Comparison of ENCODE assay signal across 24 cellular contexts in genomic region chr10:122201401-122201800, GRCh38.
DNase-seq lines count a peak whose midpoint lies in the region; ATAC-seq, FAIRE-seq and TF ChIP-seq lines count a peak whose summit lies in the region.
"Had no signal": no experiment of that assay in that cellular context is flagged by ENCODE, and none has a peak within 500 bp of the region (broad histone marks: within the 10 kb centered on the region; RNA-seq: fewer than 3 reads in every experiment).

No MANE protein-coding gene starts in this region.

- no peak for DNase-seq in HepG2 (ENCODE audit: low spot score)
- no peak for DNase-seq in right lobe of liver
- no peak for DNase-seq in glutamatergic neuron
- DNase-seq in psoas muscle, result no peak
- DNase-seq in HFFc6, result no peak
- DNase-seq in SK-N-DZ (ENCODE audit: low spot score), result no peak
- DNase-seq in NCI-H1048 (lab: John Stamatoyannopoulos, UW), result no peak
- DNase-seq: 8988T; ACHN; BE2C; C1 segment of cervical spinal cord; Caco-2; Calu3; CD4-positive, alpha-beta memory T cell; CD4-positive, CD25-positive, alpha-beta regulatory T cell; DMS79 treated with DMSO at 0.1 percent for 48 hours; GF-D8 had no signal

- H3K4me2 ChIP-seq in HepG2 (ENCODE audit: low read depth, low read length), result no peak overlapping the region
- H3K4me2 ChIP-seq: BLaER1 had no signal

- no peak for TF ChIP-seq CTCF in HepG2 (CRISPR knock-in tag; IDR thresholded peaks at IDR 0.05)
- TF ChIP-seq CTCF in right lobe of liver (IDR thresholded peaks at IDR 0.05), result no peak
- no peak for TF ChIP-seq CTCF in glutamatergic neuron (IDR thresholded peaks at IDR 0.05; ENCODE audit: partially characterized antibody, unreplicated experiment)
- TF ChIP-seq CTCF in psoas muscle (IDR thresholded peaks at IDR 0.05), result no peak
- TF ChIP-seq CTCF in HFFc6 (IDR thresholded peaks at IDR 0.05), result no peak

- peaks cover 23% of the 10 kb centered on the region for H3K27me3 Mint-ChIP-seq in glutamatergic neuron (ENCODE audit: unreplicated experiment)
- no peaks in the 10 kb centered on the region for H3K27me3 Mint-ChIP-seq in HFFc6 (ENCODE audit: insufficient read depth)
- H3K27me3 Mint-ChIP-seq: CD4-positive, CD25-positive, alpha-beta regulatory T cell had no signal

- POLR2A ChIA-PET in HepG2 (lab: Yijun Ruan, JAX), result no interaction called here

- H3K79me2 ChIP-seq in HepG2 (ENCODE audit: insufficient read depth, low read length), result no peaks in the 10 kb centered on the region

- in situ Hi-C loops in HepG2 (cut with HindIII; ENCODE audit: extremely low pct_ligation_motif_present, low pct_unique_long_range_greater_than_20kb), result no loop called here

- H3K4me3 Mint-ChIP-seq in glutamatergic neuron (ENCODE audit: unreplicated experiment), result no peak overlapping the region
- no peak overlapping the region for H3K4me3 Mint-ChIP-seq in HFFc6
- H3K4me3 Mint-ChIP-seq: CD14-positive monocyte; CD4-positive, alpha-beta memory T cell; CD4-positive, CD25-positive, alpha-beta regulatory T cell had no signal

- intact Hi-C loops in HepG2 (cut with micrococcal nuclease; ENCODE audit: unreplicated experiment), result no loop called here
- intact Hi-C loops in right lobe of liver (cut with DNase I), result no loop called here
- intact Hi-C loops in psoas muscle (cut with DNase I), result no loop called here

- H3K36me3 ChIP-seq in HepG2 (replicated peaks in 1 of 2; ENCODE audit: control insufficient read depth in 1 of 2, insufficient read depth in 2 of 2, low read length in 2 of 2) (peaks cover 16 to 23% of the 10 kb centered on the region in 2 experiments), right lobe of liver (no peaks in the 10 kb centered on the region), psoas muscle (ENCODE audit: insufficient read depth in 1 of 2, low read depth in 1 of 2) (peaks cover 0 to 49% of the 10 kb centered on the region in 2 donors)
- H3K36me3 ChIP-seq: BE2C had no signal

- no peak for TF ChIP-seq RAD21 in HepG2 (CRISPR knock-in tag; IDR thresholded peaks at IDR 0.05)

- H3K36me3 Mint-ChIP-seq in glutamatergic neuron (ENCODE audit: unreplicated experiment), result no peaks in the 10 kb centered on the region
- no peaks in the 10 kb centered on the region for H3K36me3 Mint-ChIP-seq in HFFc6 (ENCODE audit: low read depth)
- H3K36me3 Mint-ChIP-seq: CD14-positive monocyte; CD4-positive, alpha-beta memory T cell; CD4-positive, CD25-positive, alpha-beta regulatory T cell had no signal

- H3K9me3 Mint-ChIP-seq in glutamatergic neuron (ENCODE audit: unreplicated experiment), result peaks cover 26% of the 10 kb centered on the region
- H3K9me3 Mint-ChIP-seq in HFFc6, result no peaks in the 10 kb centered on the region
- H3K9me3 Mint-ChIP-seq: CD4-positive, alpha-beta memory T cell had no signal

- CTCF ChIA-PET in HepG2 (lab: Yijun Ruan, JAX; ENCODE audit: low intra/inter-chr PET ratio, low total read pairs), result no interaction called here

- peak overlapping the region; percentile 82 for H3K27ac Mint-ChIP-seq in glutamatergic neuron (ENCODE audit: unreplicated experiment)
- H3K27ac Mint-ChIP-seq in HFFc6, result no peak overlapping the region
- H3K27ac Mint-ChIP-seq: CD14-positive monocyte; CD4-positive, alpha-beta memory T cell; CD4-positive, CD25-positive, alpha-beta regulatory T cell had no signal

- H3K9me3 ChIP-seq in HepG2 (ENCODE audit: low read length) (no peaks in the 10 kb centered on the region), right lobe of liver (no peaks in the 10 kb centered on the region), psoas muscle (no peaks in the 10 kb centered on the region)
- H3K9me3 ChIP-seq: BE2C, Caco-2 had no signal

- BruUV-seq in HepG2 (replicated peaks; lab: Mats Ljungman, UMichigan), result no TSS peak

- H4K20me1 ChIP-seq in HepG2 (ENCODE audit: insufficient read depth, low read length), result no peaks in the 10 kb centered on the region

- no peak for TF ChIP-seq EP300 in HepG2 (IDR thresholded peaks at IDR 0.05; ENCODE audit: low read depth in 2 of 2, low read length in 2 of 2)
- no peak for TF ChIP-seq EP300 in HepG2 (CRISPR knock-in tag; IDR thresholded peaks at IDR 0.05; ENCODE audit: borderline replicate concordance)

- no peaks in the 10 kb centered on the region for H3K27me3 ChIP-seq in HepG2 (ENCODE audit: control insufficient read depth in 1 of 2, insufficient read depth in 2 of 2, low read length in 2 of 2)
- H3K27me3 ChIP-seq in right lobe of liver, result no peaks in the 10 kb centered on the region
- H3K27me3 ChIP-seq in psoas muscle (ENCODE audit: insufficient read depth in 3 of 3, low read length in 2 of 3), result no peaks in the 10 kb centered on the region
- H3K27me3 ChIP-seq: BE2C, BLaER1 had no signal

- H2AFZ ChIP-seq in HepG2 (ENCODE audit: low read length), result no peak overlapping the region

- FAIRE-seq in HepG2 (lab: Jason Lieb, UNC), result no peak
- FAIRE-seq: A204.1, D721Med, G401.6, GM12891, GM19239 had no signal

- ATAC-seq in HepG2 (no peak), right lobe of liver (no peak), psoas muscle (no peak)

- no peak overlapping the region for H3K9ac ChIP-seq in HepG2 (ENCODE audit: insufficient read depth, low read depth, low read length)
- H3K9ac ChIP-seq: BLaER1 had no signal

- no peak for TF ChIP-seq POLR2A in HepG2 (IDR thresholded peaks at IDR 0.05; ENCODE audit: insufficient read depth in 1 of 2, low read depth in 2 of 2, low read length in 2 of 2)
- no peak for TF ChIP-seq POLR2A in right lobe of liver (IDR thresholded peaks at IDR 0.05)

- H3K27ac ChIP-seq in HepG2 (ENCODE audit: extremely low read length, insufficient read depth, low read length) (no peak overlapping the region), right lobe of liver (no peak overlapping the region), psoas muscle (peak overlapping the region; percentile 16)
- H3K27ac ChIP-seq: BLaER1 had no signal

- no peak overlapping the region for H3K4me3 ChIP-seq in HepG2 (replicated peaks in 1 of 3; ENCODE audit: insufficient read depth in 1 of 3, low read depth in 2 of 3, low read length in 3 of 3)
- no peak overlapping the region for H3K4me3 ChIP-seq in right lobe of liver
- H3K4me3 ChIP-seq in psoas muscle, result no peak overlapping the region
- H3K4me3 ChIP-seq: BLaER1 had no signal

- peaks cover 14% of the 10 kb centered on the region for H3K4me1 Mint-ChIP-seq in glutamatergic neuron (ENCODE audit: low read depth, unreplicated experiment)
- peaks cover 11% of the 10 kb centered on the region for H3K4me1 Mint-ChIP-seq in HFFc6 (ENCODE audit: low read depth)
- H3K4me1 Mint-ChIP-seq: CD14-positive monocyte; CD4-positive, alpha-beta memory T cell; CD4-positive, CD25-positive, alpha-beta regulatory T cell had no signal

- 90% methylated on average over 3 of the region's 9 CpGs for WGBS in HepG2 (ENCODE audit: low lambda C conversion rate)
- WGBS in right lobe of liver (ENCODE audit: insufficient coverage, low coverage, low lambda C conversion rate, missing lambda C conversion rate), result 80% methylated on average over 1 of the region's 9 CpGs
- 68 to 79% (median 70%) methylated on average over 9 of the region's 9 CpGs for WGBS in psoas muscle, 3 donors

- peaks cover 10% of the 10 kb centered on the region for H3K4me1 ChIP-seq in HepG2 (ENCODE audit: insufficient read depth, low read length)
- H3K4me1 ChIP-seq in right lobe of liver, result peaks cover 0 to 10% (median 0%) of the 10 kb centered on the region in 4 donors
- H3K4me1 ChIP-seq in psoas muscle, result no peaks in the 10 kb centered on the region
- H3K4me1 ChIP-seq: BE2C, Caco-2 had no signal

TF ChIP-seq in HepG2, 621 proteins besides CTCF, POLR2A, EP300 and RAD21:
- TF ChIP-seq ATF7 (IDR thresholded peaks at IDR 0.05), result peak; percentile 9; the same call in 1 of the 2 replicates
- TF ChIP-seq ATF7 (CRISPR knock-in tag; IDR thresholded peaks at IDR 0.05), result no peak
- no peak for TF ChIP-seq THAP9 (CRISPR knock-in tag; IDR thresholded peaks at IDR 0.05; ENCODE audit: borderline replicate concordance)
- TF ChIP-seq NCOR1 (IDR thresholded peaks at IDR 0.05; ENCODE audit: borderline replicate concordance, low read length), result no peak
